ENCODE assay signal across 26 cellular contexts in the genomic region with DNA sequence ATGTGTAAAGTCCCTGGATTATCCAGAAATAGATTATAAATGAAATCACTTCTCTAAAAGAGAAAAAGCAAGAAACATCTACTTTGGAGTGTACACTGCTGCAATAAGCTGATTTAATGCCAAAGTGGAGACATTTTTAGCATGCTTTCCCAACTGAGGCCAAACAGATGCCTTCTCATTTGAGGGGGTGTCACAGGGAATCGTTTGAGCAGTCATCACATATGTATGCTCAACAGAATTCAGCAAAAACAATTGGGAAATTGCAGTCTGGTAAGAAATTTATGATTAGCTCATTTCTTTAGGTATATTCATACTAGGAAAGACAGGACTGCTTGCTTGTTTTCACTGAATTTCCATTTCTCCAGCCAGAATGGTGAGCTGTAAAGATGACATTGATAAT. TPM values are rescaled to one million over a fixed set of nuclear protein-coding genes. Genes with fewer than 3 reads are reported as not detected.
DNase-seq lines count a peak whose midpoint lies in the region; ATAC-seq and TF ChIP-seq lines count a peak whose summit lies in the region.
"Had no signal": no experiment of that assay in that cellular context is flagged by ENCODE, and none has a peak within 500 bp of the region (broad histone marks: within the 10 kb centered on the region; RNA-seq: fewer than 3 reads in every experiment).

No MANE protein-coding gene starts in this region.

- no peak for TF ChIP-seq CTCF in BJ (IDR thresholded peaks at IDR 0.05; ENCODE audit: insufficient read depth, low read depth, low read length)
- TF ChIP-seq CTCF in VCaP (conservative IDR thresholded peaks at IDR 0.05) = no peak

- no peak overlapping the region for H3K27ac Mint-ChIP-seq in T-helper 17 cell
- no peak overlapping the region for H3K27ac Mint-ChIP-seq in activated T-cell treated with anti-CD3 and anti-CD28 coated beads, Interleukin-2, amount 50 U/mL, for 24 hours
- H3K27ac Mint-ChIP-seq: activated CD8-positive, alpha-beta memory T cell treated with anti-CD3 and anti-CD28 coated beads, Interleukin-2, amount 10 ng/mL, durations not matched to agents 7 days and 5 days; activated naive CD4-positive, alpha-beta T cell treated with anti-CD3 and anti-CD28 coated beads, Interleukin-2, amount 10 ng/mL, durations not matched to agents 7 days and 5 days; activated T-helper 1 cell treated with anti-CD3 and anti-CD28 coated beads, Interleukin-12 subunit alpha, Interleukin-12 subunit beta, Interleukin-2, Interleukin-4 antibody, amounts not matched to agents 30 ng/mL and 10 ng/mL and 1 ng/mL, durations not matched to agents 14 hours and 24 hours and 36 hours; CD4-positive, alpha-beta memory T cell; naive thymus-derived CD8-positive, alpha-beta T cell had no signal

- peaks cover 4% of the 10 kb centered on the region for H3K4me1 Mint-ChIP-seq in T-helper 17 cell
- no peaks in the 10 kb centered on the region for H3K4me1 Mint-ChIP-seq in activated T-cell treated with anti-CD3 and anti-CD28 coated beads, Interleukin-2, amount 50 U/mL, for 24 hours (ENCODE audit: low read depth)
- H3K4me1 Mint-ChIP-seq: activated CD8-positive, alpha-beta memory T cell treated with anti-CD3 and anti-CD28 coated beads, Interleukin-2, amount 10 ng/mL, durations not matched to agents 7 days and 5 days; activated naive CD4-positive, alpha-beta T cell treated with anti-CD3 and anti-CD28 coated beads, Interleukin-2, amount 10 ng/mL, durations not matched to agents 7 days and 5 days; CD4-positive, alpha-beta memory T cell; naive thymus-derived CD8-positive, alpha-beta T cell had no signal

- POLR2A ChIA-PET in BJ (lab: Charles Lee) = no interaction called here

- H3K27me3 ChIP-seq in BJ (ENCODE audit: control insufficient read depth, insufficient read depth, low read length) = peaks cover 8% of the 10 kb centered on the region

- CTCF ChIA-PET in BJ (lab: Yijun Ruan, JAX) = interaction anchor here (0.6 to 2.9 kb wide), 2 partner anchors 14 to 1133 kb away, joined by 3 to 10 read pairs; no protein-coding TSS in a partner anchor

- DNase-seq in BJ (ENCODE audit: low read depth) (peak; percentile 50), fibroblast of peridontal ligament (ENCODE audit: extremely low read depth) (peak; percentile 54), renal cortical epithelial cell (ENCODE audit: low read depth) (peak; percentile 1), NCI-H524 treated with DMSO at 0.1 percent for 48 hours (lab: John Stamatoyannopoulos, UW) (no peak), T-helper 17 cell (no peak)
- no peak for DNase-seq in activated CD4-positive, CD25-positive, alpha-beta regulatory T cell (lab: John Stamatoyannopoulos, UW)
- DNase-seq in activated T-cell treated with anti-CD3 and anti-CD28 coated beads, Interleukin-2, amount 50 U/mL, for 24 hours = no peak
- DNase-seq: activated CD4-positive, alpha-beta T cell treated with anti-CD3 and anti-CD28 coated beads for 48 hours; activated CD8-positive, alpha-beta memory T cell treated with anti-CD3 and anti-CD28 coated beads, Interleukin-2, amount 10 ng/mL, durations not matched to agents 7 days and 5 days; activated naive CD4-positive, alpha-beta T cell treated with anti-CD3 and anti-CD28 coated beads, Interleukin-2, amount 10 ng/mL, durations not matched to agents 7 days and 5 days; caudate nucleus; CD4-positive, alpha-beta memory T cell; foreskin melanocyte; MV-4-11; naive thymus-derived CD8-positive, alpha-beta T cell; NCI-H146; NCI-H510A treated with DMSO at 0.1 percent for 48 hours; SIG-M5; stimulated activated naive CD8-positive, alpha-beta T cell treated with anti-CD3 and anti-CD28 coated beads, Interleukin-15, Interleukin-2, amounts not matched to agents 100 U/mL and 50 U/mL, for 24 hours; T-helper 1 cell; tibial artery had no signal

- H3K27ac ChIP-seq in VCaP = peak overlapping the region; percentile 34; the same call in 1 of the 2 replicates
- H3K27ac ChIP-seq: hepatocyte, KMS-11, tibial artery had no signal

- H3K36me3 Mint-ChIP-seq in T-helper 17 cell (ENCODE audit: low read depth) = peaks cover 5% of the 10 kb centered on the region
- H3K36me3 Mint-ChIP-seq in activated T-cell treated with anti-CD3 and anti-CD28 coated beads, Interleukin-2, amount 50 U/mL, for 24 hours (ENCODE audit: low read depth) = no peaks in the 10 kb centered on the region
- H3K36me3 Mint-ChIP-seq: activated CD8-positive, alpha-beta memory T cell treated with anti-CD3 and anti-CD28 coated beads, Interleukin-2, amount 10 ng/mL, durations not matched to agents 7 days and 5 days; activated naive CD4-positive, alpha-beta T cell treated with anti-CD3 and anti-CD28 coated beads, Interleukin-2, amount 10 ng/mL, durations not matched to agents 7 days and 5 days; CD4-positive, alpha-beta memory T cell had no signal

- H3K4me3 ChIP-seq in BJ (ENCODE audit: low read depth, low read length) = no peak overlapping the region
- H3K4me3 ChIP-seq: hepatocyte, tibial artery had no signal

- no peaks in the 10 kb centered on the region for H3K9me3 Mint-ChIP-seq in activated T-cell treated with anti-CD3 and anti-CD28 coated beads, Interleukin-2, amount 50 U/mL, for 24 hours
- H3K9me3 Mint-ChIP-seq: activated naive CD4-positive, alpha-beta T cell treated with anti-CD3 and anti-CD28 coated beads, Interleukin-2, amount 10 ng/mL, durations not matched to agents 7 days and 5 days; activated T-helper 1 cell treated with anti-CD3 and anti-CD28 coated beads, Interleukin-12 subunit alpha, Interleukin-12 subunit beta, Interleukin-2, Interleukin-4 antibody, amounts not matched to agents 30 ng/mL and 10 ng/mL and 1 ng/mL, durations not matched to agents 14 hours and 24 hours and 36 hours; CD4-positive, alpha-beta memory T cell; naive thymus-derived CD8-positive, alpha-beta T cell had no signal

- peaks cover 64% of the 10 kb centered on the region for H3K27me3 Mint-ChIP-seq in T-helper 17 cell
- H3K27me3 Mint-ChIP-seq in activated T-cell treated with anti-CD3 and anti-CD28 coated beads, Interleukin-2, amount 50 U/mL, for 24 hours = peaks cover 20% of the 10 kb centered on the region

- no peaks in the 10 kb centered on the region for H3K36me3 ChIP-seq in BJ (ENCODE audit: control insufficient read depth, insufficient read depth, low read length)
- H3K36me3 ChIP-seq: tibial artery had no signal

- no peak for ATAC-seq in T-helper 17 cell
- ATAC-seq: activated CD8-positive, alpha-beta memory T cell treated with anti-CD3 and anti-CD28 coated beads, Interleukin-2, amount 10 ng/mL, durations not matched to agents 7 days and 5 days; left lobe of liver; naive thymus-derived CD8-positive, alpha-beta T cell; stimulated activated naive CD8-positive, alpha-beta T cell treated with anti-CD3 and anti-CD28 coated beads, Interleukin-15, Interleukin-2, amounts not matched to agents 100 U/mL and 50 U/mL, for 24 hours had no signal

- H3K4me3 Mint-ChIP-seq in T-helper 17 cell = no peak overlapping the region
- no peak overlapping the region for H3K4me3 Mint-ChIP-seq in activated T-cell treated with anti-CD3 and anti-CD28 coated beads, Interleukin-2, amount 50 U/mL, for 24 hours
- H3K4me3 Mint-ChIP-seq: activated CD8-positive, alpha-beta memory T cell treated with anti-CD3 and anti-CD28 coated beads, Interleukin-2, amount 10 ng/mL, durations not matched to agents 7 days and 5 days; activated naive CD4-positive, alpha-beta T cell treated with anti-CD3 and anti-CD28 coated beads, Interleukin-2, amount 10 ng/mL, durations not matched to agents 7 days and 5 days; activated T-helper 1 cell treated with anti-CD3 and anti-CD28 coated beads, Interleukin-12 subunit alpha, Interleukin-12 subunit beta, Interleukin-2, Interleukin-4 antibody, amounts not matched to agents 30 ng/mL and 10 ng/mL and 1 ng/mL, durations not matched to agents 14 hours and 24 hours and 36 hours; CD4-positive, alpha-beta memory T cell; naive thymus-derived CD8-positive, alpha-beta T cell had no signal

- no peaks in the 10 kb centered on the region for H3K9me3 ChIP-seq in T-helper 17 cell (ENCODE audit: control insufficient read depth, low read length, poor library complexity, severe bottlenecking)
- H3K9me3 ChIP-seq: tibial artery had no signal

RNA-seq across cellular contexts. Expression of gene TPP2, which starts 27.3 kb away (rescaled TPM):
- 13.9 and 26.3 TPM in 2 replicates for polyA plus RNA-seq in BJ (2011; rRNA removed)
- polyA minus RNA-seq in BJ (2011; rRNA and poly(A)+ RNA removed) = 14.8 and 23.4 TPM in 2 replicates
- total RNA-seq in renal cortical epithelial cell (59.9 and 76.1 TPM in 2 replicates), T-helper 17 cell (100 to 1,000 TPM in 1 of 2 donors, 10 to 100 TPM in 1; 92.5 to 124 TPM)

Comparison
In these comparisons a context has a peak if more than half of its experiments do, and no peak if none do; other contexts are left out.
1. DNase-seq: peak in BJ (single experiment), fibroblast of peridontal ligament (single experiment) and renal cortical epithelial cell (single experiment); none in NCI-H524 treated with DMSO at 0.1 percent for 48 hours (single experiment), activated CD4-positive, CD25-positive, alpha-beta regulatory T cell (0 of 4), T-helper 17 cell (0 of 3) and activated T-cell treated with anti-CD3 and anti-CD28 coated beads, Interleukin-2, amount 50 U/mL, for 24 hours (single experiment).